In genomic region chr9:110821064-110821463, GRCh38 we compare ENCODE assay signal across 1 cellular context.
TF ChIP-seq lines count a peak whose summit lies in the region.

No MANE protein-coding gene starts in this region.

TF ChIP-seq in SK-N-SH, 30 proteins besides CTCF, POLR2A, EP300 and RAD21 (continued from another document):
- TF ChIP-seq GABPA (IDR thresholded peaks at IDR 0.05; ENCODE audit: low read depth) (no peak), FOXM1 (IDR thresholded peaks at IDR 0.05; ENCODE audit: low read depth) (no peak), SIN3A (IDR thresholded peaks at IDR 0.05; ENCODE audit: borderline replicate concordance, low read depth, low read length) (no peak), IRF3 (IDR thresholded peaks at IDR 0.05; ENCODE audit: low read depth, low read length) (no peak), CHD2 (IDR thresholded peaks at IDR 0.05; ENCODE audit: low read length, partially characterized antibody) (peak; percentile 77), FOSL2 (IDR thresholded peaks at IDR 0.05; ENCODE audit: borderline replicate concordance, low read depth) (no peak), SMC3 (IDR thresholded peaks at IDR 0.05; ENCODE audit: low read depth, low read length) (no peak), NFIC (IDR thresholded peaks at IDR 0.05; ENCODE audit: borderline replicate concordance) (no peak), NRF1 (IDR thresholded peaks at IDR 0.05; ENCODE audit: low read depth, low read length) (no peak), RXRA (IDR thresholded peaks at IDR 0.05; ENCODE audit: borderline replicate concordance, low read depth) (no peak)
